ENCODE assay signal across 19 cellular contexts in genomic region chr5:142544946-142545652, GRCh38.
DNase-seq lines count a peak whose midpoint lies in the region; ATAC-seq and TF ChIP-seq lines count a peak whose summit lies in the region.
"Had no signal": no experiment of that assay in that cellular context is flagged by ENCODE, and none has a peak within 500 bp of the region (broad histone marks: within the 10 kb centered on the region; RNA-seq: fewer than 3 reads in every experiment).

No MANE protein-coding gene starts in this region.

- TF ChIP-seq CTCF in AG04450 (IDR thresholded peaks at IDR 0.05; ENCODE audit: low read depth, low read length): no peak
- TF ChIP-seq CTCF in IMR-90 (conservative IDR thresholded peaks at IDR 0.05; ENCODE audit: low read depth, low read length): no peak
- TF ChIP-seq CTCF in coronary artery (IDR thresholded peaks at IDR 0.05): no peak
- no peak for TF ChIP-seq CTCF in nephron (IDR thresholded peaks at IDR 0.05; ENCODE audit: unreplicated experiment in 3 of 3)
- TF ChIP-seq CTCF in glutamatergic neuron (IDR thresholded peaks at IDR 0.05; ENCODE audit: partially characterized antibody, unreplicated experiment): no peak

- no peaks in the 10 kb centered on the region for H3K36me3 ChIP-seq in IMR-90 (ENCODE audit: control insufficient read depth, insufficient read depth, low read length)
- H3K36me3 ChIP-seq: pancreas, spleen had no signal

- DNase-seq in AG04450 (ENCODE audit: low read depth, low spot score) (no peak), IMR-90 (peak; percentile 54), coronary artery (ENCODE audit: low spot score) (no peak), glutamatergic neuron (no peak), NCI-H526 treated with DMSO at 0.1 percent for 48 hours (lab: John Stamatoyannopoulos, UW) (no peak)
- no peak for DNase-seq in stimulated activated naive B cell treated with anti-CD40 and anti-IgM and Interleukin-4, amounts not matched to agents 10 μg/mL and 1 μg/mL and 100 μg/mL, for 72 hours
- DNase-seq: ACHN; activated effector memory CD4-positive, alpha-beta T cell treated with anti-CD3 and anti-CD28 coated beads, Interleukin-2, amount 50 U/mL, for 16 hours; anterior cingulate cortex; dorsolateral prefrontal cortex; kidney glomerular epithelial cell; NCI-H1105 treated with DMSO at 0.1 percent for 48 hours; NCI-H82; pancreas; spleen; stimulated activated naive CD4-positive, alpha-beta T cell had no signal

- H3K27me3 Mint-ChIP-seq in nephron (ENCODE audit: low read depth) (peaks cover 4% of the 10 kb centered on the region), glutamatergic neuron (ENCODE audit: unreplicated experiment) (no peaks in the 10 kb centered on the region)
- H3K27me3 Mint-ChIP-seq in stimulated activated naive B cell treated with anti-CD40 and anti-IgM and Interleukin-4, amounts not matched to agents 10 μg/mL and 1 μg/mL and 100 μg/mL, for 72 hours: peaks cover 23 to 35% of the 10 kb centered on the region in 2 donors

- intact Hi-C loops in IMR-90 (cut with micrococcal nuclease): loop anchor here (5.0 to 10.0 kb wide), 3 partner anchors 100 to 533 kb away; partner anchors contain the start of gene GNPDA1

- no peak overlapping the region for H2AFZ ChIP-seq in IMR-90 (replicated peaks; ENCODE audit: low read length, poor library complexity)

- TF ChIP-seq RAD21 in IMR-90 (IDR thresholded peaks at IDR 0.05; ENCODE audit: low read length): no peak

- peak overlapping the region; percentile 81 for H4K91ac ChIP-seq in IMR-90 (ENCODE audit: insufficient read depth, low read depth, low read length)

- H3K27ac Mint-ChIP-seq in nephron (peak overlapping the region; percentile 53 to 76 (median 67)), glutamatergic neuron (ENCODE audit: unreplicated experiment) (no peak overlapping the region)
- no peak overlapping the region for H3K27ac Mint-ChIP-seq in stimulated activated naive B cell treated with anti-CD40 and anti-IgM and Interleukin-4, amounts not matched to agents 10 μg/mL and 1 μg/mL and 100 μg/mL, for 72 hours

- no peak overlapping the region for H3K56ac ChIP-seq in IMR-90 (ENCODE audit: extremely low read depth, insufficient read depth, low read length)

- peak overlapping the region; percentile 93 for H3K14ac ChIP-seq in IMR-90 (replicated peaks; ENCODE audit: low read depth, low read length)

- no peak overlapping the region for H2AK9ac ChIP-seq in IMR-90 (replicated peaks; ENCODE audit: low read depth, low read length, poor library complexity)

- peaks cover 20% of the 10 kb centered on the region for H3K4me1 ChIP-seq in IMR-90 (ENCODE audit: control insufficient read depth, insufficient read depth, low read length)
- H3K4me1 ChIP-seq: pancreas had no signal

- H3K4me2 ChIP-seq in IMR-90 (ENCODE audit: low read depth, low read length): peak overlapping the region; percentile 53; the same call in 1 of the 2 replicates
- H3K4me2 ChIP-seq: KMS-11 had no signal

- peak overlapping the region; percentile 81 to 85 for H4K8ac ChIP-seq in IMR-90 (ENCODE audit: low read depth in 2 of 2, low read length in 2 of 2)

- in situ Hi-C loops in IMR-90 (cut with MboI; ENCODE audit: low sequenced_read_pairs): loop anchor here (5.0 kb wide), 2 partner anchors 223 to 388 kb away; no protein-coding TSS in a partner anchor

- H3K9ac ChIP-seq in IMR-90 (ENCODE audit: low read depth, low read length): no peak overlapping the region
- H3K9ac ChIP-seq: KMS-11 had no signal

- TF ChIP-seq POLR2A in IMR-90 (IDR thresholded peaks at IDR 0.05; ENCODE audit: low read depth, low read length): no peak

- peak overlapping the region; percentile 88 for H4K5ac ChIP-seq in IMR-90 (ENCODE audit: low read depth, low read length)

- dilution Hi-C loops in IMR-90 (cut with HindIII; ENCODE audit: low sequenced_read_pairs, unreplicated experiment): loop anchor here (25.0 kb wide), 1 partner anchor 408 kb away; no protein-coding TSS in a partner anchor

- H3K9me3 ChIP-seq in AG04450 (ENCODE audit: control insufficient read depth, insufficient read depth, low read length): no peaks in the 10 kb centered on the region
- no peaks in the 10 kb centered on the region for H3K9me3 ChIP-seq in IMR-90 (ENCODE audit: control insufficient read depth, insufficient read depth, low read length)
- H3K9me3 ChIP-seq: pancreas, spleen had no signal

- no peaks in the 10 kb centered on the region for H3K9me3 Mint-ChIP-seq in nephron
- H3K9me3 Mint-ChIP-seq in glutamatergic neuron (ENCODE audit: unreplicated experiment): peaks cover 2% of the 10 kb centered on the region
- no peaks in the 10 kb centered on the region for H3K9me3 Mint-ChIP-seq in stimulated activated naive B cell treated with anti-CD40 and anti-IgM and Interleukin-4, amounts not matched to agents 10 μg/mL and 1 μg/mL and 100 μg/mL, for 72 hours

- H2BK5ac ChIP-seq in IMR-90 (ENCODE audit: low read depth, low read length, poor library complexity, severe bottlenecking): peak overlapping the region; percentile 85

- peak; percentile 6; the same call in 1 of the 2 replicates for ATAC-seq in IMR-90 (ENCODE audit: low read depth)
- ATAC-seq in HG03460 (IDR thresholded peaks at IDR 0.05; ENCODE audit: unreplicated experiment): no peak
- no peak for ATAC-seq in stimulated activated naive B cell treated with anti-CD40 and anti-IgM and Interleukin-4, amounts not matched to agents 10 μg/mL and 1 μg/mL and 100 μg/mL, for 72 hours (replicated peaks)
- ATAC-seq: pancreas had no signal

- peak overlapping the region; percentile 93 for H3K4ac ChIP-seq in IMR-90 (ENCODE audit: low read depth, low read length)

- H2BK120ac ChIP-seq in IMR-90 (ENCODE audit: low read depth, low read length): peak overlapping the region; percentile 91

- H4K20me1 ChIP-seq in IMR-90 (ENCODE audit: insufficient read depth, low read length): no peaks in the 10 kb centered on the region

- WGBS in IMR-90 (ENCODE audit: extremely low coverage in 2 of 2, insufficient read length in 1 of 2), 2 experiments: no CpG with 5 or more reads among the region's 3 CpGs

- no TSS peak for BruUV-seq in IMR-90 (replicated peaks; lab: Mats Ljungman, UMichigan)

- peak overlapping the region; percentile 99 for H2AK5ac ChIP-seq in IMR-90 (ENCODE audit: low read depth, low read length)

- H3K36me3 Mint-ChIP-seq in nephron (ENCODE audit: low read depth) (no peaks in the 10 kb centered on the region), glutamatergic neuron (ENCODE audit: unreplicated experiment) (no peaks in the 10 kb centered on the region)
- no peaks in the 10 kb centered on the region for H3K36me3 Mint-ChIP-seq in stimulated activated naive B cell treated with anti-CD40 and anti-IgM and Interleukin-4, amounts not matched to agents 10 μg/mL and 1 μg/mL and 100 μg/mL, for 72 hours

- H3K23ac ChIP-seq in IMR-90 (ENCODE audit: low read depth, low read length): peak overlapping the region; percentile 95

- peak overlapping the region; percentile 81; the same call in 2 of the 3 replicates for H2BK15ac ChIP-seq in IMR-90 (ENCODE audit: low read depth, low read length)

- H3K27me3 ChIP-seq in AG04450 (ENCODE audit: control insufficient read depth, insufficient read depth, low read length) (no peaks in the 10 kb centered on the region), IMR-90 (ENCODE audit: control insufficient read depth, insufficient read depth, low read length) (no peaks in the 10 kb centered on the region)
- H3K27me3 ChIP-seq: dorsolateral prefrontal cortex, pancreas had no signal

- H3K9me1 ChIP-seq in IMR-90 (ENCODE audit: insufficient read depth, low read length): peaks cover 25% of the 10 kb centered on the region

- peak overlapping the region; percentile 85 for H3K18ac ChIP-seq in IMR-90 (ENCODE audit: low read depth, low read length)

- H3K27ac ChIP-seq in AG04450 (ENCODE audit: low read depth, low read length): peak overlapping the region; percentile 65
- peak overlapping the region; percentile 14 for H3K27ac ChIP-seq in IMR-90 (ENCODE audit: insufficient read depth, low read length)
- peak overlapping the region; percentile 46 to 70 for H3K27ac ChIP-seq in coronary artery
- H3K27ac ChIP-seq: dorsolateral prefrontal cortex, KMS-11, pancreas had no signal

- POLR2A ChIA-PET in AG04450 (lab: Yijun Ruan, JAX): no interaction called here
- POLR2A ChIA-PET in IMR-90 (lab: Charles Lee; ENCODE audit: unreplicated experiment): no interaction called here

- peaks cover 0 to 31% of the 10 kb centered on the region in 2 experiments; a peak in 2 of 4 replicates for H3K79me1 ChIP-seq in IMR-90 (ENCODE audit: low read depth in 1 of 2, low read length in 2 of 2)

- H3K4me1 Mint-ChIP-seq in nephron (peaks cover 64% of the 10 kb centered on the region), glutamatergic neuron (ENCODE audit: low read depth, unreplicated experiment) (peaks cover 19% of the 10 kb centered on the region)
- peaks cover 7 to 12% of the 10 kb centered on the region in 2 donors for H3K4me1 Mint-ChIP-seq in stimulated activated naive B cell treated with anti-CD40 and anti-IgM and Interleukin-4, amounts not matched to agents 10 μg/mL and 1 μg/mL and 100 μg/mL, for 72 hours

- H2BK20ac ChIP-seq in IMR-90 (ENCODE audit: low read depth, low read length): peak overlapping the region; percentile 94

- H3K4me3 Mint-ChIP-seq in nephron (no peak overlapping the region), glutamatergic neuron (ENCODE audit: unreplicated experiment) (no peak overlapping the region)
- H3K4me3 Mint-ChIP-seq in stimulated activated naive B cell treated with anti-CD40 and anti-IgM and Interleukin-4, amounts not matched to agents 10 μg/mL and 1 μg/mL and 100 μg/mL, for 72 hours: no peak overlapping the region

- CTCF ChIA-PET in AG04450 (lab: Charles Lee): interaction anchor here (0.6 to 4.5 kb wide), 3 partner anchors 123 to 393 kb away, joined by 3 to 37 read pairs (median 5); partner anchors contain the start of gene SPRY4
- CTCF ChIA-PET in IMR-90 (lab: Yijun Ruan, JAX): interaction anchor here (1.0 to 1.4 kb wide), 2 partner anchors 187 to 220 kb away, joined by 4 to 6 read pairs; partner anchors contain the start of gene SPRY4

- H3K4me3 ChIP-seq in AG04450 (ENCODE audit: low read depth, low read length) (no peak overlapping the region), IMR-90 (ENCODE audit: insufficient read depth, low read depth, low read length) (no peak overlapping the region), coronary artery (no peak overlapping the region)
- H3K4me3 ChIP-seq: dorsolateral prefrontal cortex, pancreas, spleen had no signal

TF ChIP-seq in IMR-90, 13 proteins besides CTCF, POLR2A, EP300 and RAD21:
- TF ChIP-seq MAZ (IDR thresholded peaks at IDR 0.05; ENCODE audit: borderline replicate concordance, low read depth, low read length) (no peak), USF2 (IDR thresholded peaks at IDR 0.05; ENCODE audit: low read depth, low read length) (peak; percentile 29; the same call in 1 of the 2 replicates)

Comparison
In these comparisons a context has a peak if more than half of its experiments do, and no peak if none do; other contexts are left out.
1. H3K27ac ChIP-seq: peak in every context shown above with its lines; median percentile 65 in AG04450; 58 in coronary artery; 14 in IMR-90.
2. H3K27ac Mint-ChIP-seq: peak in nephron (3 of 3); none in glutamatergic neuron (single experiment) and stimulated activated naive B cell treated with anti-CD40 and anti-IgM and Interleukin-4, amounts not matched to agents 10 μg/mL and 1 μg/mL and 100 μg/mL, for 72 hours (single experiment).